12 cellular contexts compared by ENCODE assay signal in the genomic region with DNA sequence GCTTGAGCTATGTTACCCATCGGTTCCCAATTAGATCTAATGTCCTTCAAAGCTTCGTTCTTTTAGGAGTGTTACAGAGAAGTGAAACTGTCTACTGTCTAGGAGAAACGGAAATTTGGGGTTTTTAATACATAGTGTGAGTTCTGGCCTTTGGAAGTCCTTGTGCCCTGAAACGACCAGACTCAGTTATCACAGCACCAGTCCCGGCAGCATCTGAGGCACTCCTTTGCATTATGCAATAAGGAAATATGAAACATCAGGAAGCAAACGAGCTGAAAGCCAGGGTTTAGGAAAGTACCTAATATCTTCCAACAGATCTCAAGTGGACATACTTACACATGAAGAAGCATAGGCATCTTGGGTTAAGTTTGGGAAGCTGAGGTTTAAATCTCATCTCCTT.
A peak's percentile ranks its signal among the peaks of the same experiment; 100 is the strongest.
DNase-seq lines count a peak whose midpoint lies in the region; ATAC-seq and TF ChIP-seq lines count a peak whose summit lies in the region.
"Had no signal": no experiment of that assay in that cellular context is flagged by ENCODE, and none has a peak within 500 bp of the region (broad histone marks: within the 10 kb centered on the region; RNA-seq: fewer than 3 reads in every experiment).

No MANE protein-coding gene starts in this region.

- no peak for ATAC-seq in SK-N-SH treated with all-trans-retinoic acid at 6 μM for 48 hours
- no peak for ATAC-seq in HG03280 (IDR thresholded peaks at IDR 0.05; ENCODE audit: unreplicated experiment)
- ATAC-seq: CD8-positive, alpha-beta T cell; stimulated activated naive B cell treated with anti-CD40 and anti-IgM and Interleukin-4, amounts not matched to agents 10 μg/mL and 1 μg/mL and 100 μg/mL, for 72 hours had no signal

- H3K4me1 ChIP-seq in mucosa of rectum (ENCODE audit: control insufficient read depth in 2 of 2, insufficient read depth in 2 of 2, low read length in 2 of 2) = peaks cover 0 to 14% of the 10 kb centered on the region in 2 donors

- no peaks in the 10 kb centered on the region for H3K27me3 ChIP-seq in mucosa of rectum (ENCODE audit: control insufficient read depth in 2 of 2, insufficient read depth in 2 of 2, low read length in 2 of 2)

- DNase-seq in CD1c-positive myeloid dendritic cell (ENCODE audit: extremely low spot score) = peak; percentile 58
- DNase-seq in NOMO-1 (lab: John Stamatoyannopoulos, UW; ENCODE audit: unreplicated experiment in 2 of 2) = peak; percentile 49 to 80
- peak; percentile 86 for DNase-seq in epithelial cell of esophagus (ENCODE audit: low read depth)
- DNase-seq in kidney glomerular epithelial cell (lab: John Stamatoyannopoulos, UW) = no peak
- no peak for DNase-seq in NCI-H69 (lab: John Stamatoyannopoulos, UW)
- DNase-seq: CD8-positive, alpha-beta T cell; NCI-H1694; stimulated activated naive B cell treated with anti-CD40 and anti-IgM and Interleukin-4, amounts not matched to agents 10 μg/mL and 1 μg/mL and 100 μg/mL, for 72 hours; T-helper 9 cell had no signal

- H3K27ac ChIP-seq in mucosa of rectum (ENCODE audit: low read depth in 2 of 2, low read length in 2 of 2) = peak overlapping the region; percentile 33 to 63

- no peaks in the 10 kb centered on the region for H3K9me3 ChIP-seq in mucosa of rectum (ENCODE audit: control insufficient read depth in 2 of 2, low read length in 2 of 2)

- H3K9ac ChIP-seq in mucosa of rectum (ENCODE audit: low read depth in 1 of 2, low read length in 2 of 2) = peak overlapping the region in 1 of 2 donors; percentile 16

- H3K4me3 ChIP-seq in epithelial cell of esophagus (ENCODE audit: low read length) (no peak overlapping the region), mucosa of rectum (ENCODE audit: low read length in 2 of 2) (no peak overlapping the region)

- H3K36me3 ChIP-seq in mucosa of rectum (ENCODE audit: control insufficient read depth in 2 of 2, insufficient read depth in 2 of 2, low read length in 2 of 2) = no peaks in the 10 kb centered on the region

- no peak for TF ChIP-seq CTCF in epithelial cell of esophagus (IDR thresholded peaks at IDR 0.05; ENCODE audit: insufficient read depth, low read depth, low read length, missing control alignments)

TF ChIP-seq in SK-N-SH treated with all-trans-retinoic acid at 6 μM for 48 hours, 23 proteins besides CTCF, POLR2A, EP300 and RAD21:
- TF ChIP-seq ZNF565 (CRISPR knock-in tag; conservative IDR thresholded peaks at IDR 0.05; ENCODE audit: low read depth) (no peak), ISL1 (CRISPR knock-in tag; IDR thresholded peaks at IDR 0.05) (no peak)

Comparison
In these comparisons a context has a peak if more than half of its experiments do, and no peak if none do; other contexts are left out.
1. DNase-seq: peak in CD1c-positive myeloid dendritic cell (single experiment), NOMO-1 (2 of 2) and epithelial cell of esophagus (single experiment); none in kidney glomerular epithelial cell (single experiment) and NCI-H69 (single experiment).